Comparison of ENCODE assay signal across 11 cellular contexts in genomic region chr5:123455095-123455494, GRCh38. TPM values are rescaled to one million over a fixed set of nuclear protein-coding genes. Genes with fewer than 3 reads are reported as not detected.
DNase-seq lines count a peak whose midpoint lies in the region; ATAC-seq and TF ChIP-seq lines count a peak whose summit lies in the region.
"Had no signal": no experiment of that assay in that cellular context is flagged by ENCODE, and none has a peak within 500 bp of the region (broad histone marks: within the 10 kb centered on the region; RNA-seq: fewer than 3 reads in every experiment).

No MANE protein-coding gene starts in this region.

- no peaks in the 10 kb centered on the region for H4K20me1 ChIP-seq in smooth muscle cell (ENCODE audit: low read depth)

- H3K36me3 ChIP-seq in smooth muscle cell (ENCODE audit: low read depth) (no peaks in the 10 kb centered on the region), ascending aorta (no peaks in the 10 kb centered on the region)
- H3K36me3 ChIP-seq: pancreas had no signal

- TF ChIP-seq CTCF in smooth muscle cell (IDR thresholded peaks at IDR 0.05; ENCODE audit: borderline replicate concordance, insufficient read depth, poor library complexity, severe bottlenecking) (no peak), ascending aorta (IDR thresholded peaks at IDR 0.05) (no peak)

- intact Hi-C loops in left ventricle myocardium superior (cut with micrococcal nuclease) (no loop called here), Right ventricle myocardium inferior (cut with DNase I) (no loop called here), ascending aorta (cut with DNase I) (no loop called here)

- H3F3A ChIP-seq in smooth muscle cell (ENCODE audit: low read depth), result no peaks in the 10 kb centered on the region

- DNase-seq in left ventricle myocardium superior (no peak), Right ventricle myocardium inferior (ENCODE audit: missing footprints) (no peak), smooth muscle cell (lab: John Stamatoyannopoulos, UW; ENCODE audit: unreplicated experiment) (no peak), SIG-M5 treated with dmso at 0.1 percent for 504 hours (lab: John Stamatoyannopoulos, UW; ENCODE audit: unreplicated experiment) (no peak), amniotic stem cell (lab: John Stamatoyannopoulos, UW) (no peak), ascending aorta (ENCODE audit: low spot score in 2 of 2) (no peak)
- DNase-seq: NCI-H2227 treated with DMSO at 0.1 percent for 48 hours, pancreas, Right ventricle myocardium superior had no signal

- WGBS in smooth muscle cell (ENCODE audit: low lambda C conversion rate), result 65% methylated on average over 3 of the region's 3 CpGs

- H3K4me1 ChIP-seq in smooth muscle cell (ENCODE audit: low read depth), result no peaks in the 10 kb centered on the region
- H3K4me1 ChIP-seq in ascending aorta, result no peaks in the 10 kb centered on the region

- H3K27ac ChIP-seq in smooth muscle cell (ENCODE audit: low read depth), result no peak overlapping the region
- no peak overlapping the region for H3K27ac ChIP-seq in ascending aorta
- H3K27ac ChIP-seq: pancreas had no signal

- H3K4me2 ChIP-seq in smooth muscle cell, result peak overlapping the region; percentile 9

- no peaks in the 10 kb centered on the region for H3K79me2 ChIP-seq in smooth muscle cell (ENCODE audit: low read depth)

- H3K9me3 ChIP-seq in smooth muscle cell (replicated peaks; ENCODE audit: low read depth) (no peaks in the 10 kb centered on the region), ascending aorta (no peaks in the 10 kb centered on the region)
- H3K9me3 ChIP-seq: pancreas had no signal

- H2AFZ ChIP-seq in smooth muscle cell (ENCODE audit: low read depth), result peak overlapping the region; percentile 61

- H3K27me3 ChIP-seq in smooth muscle cell (ENCODE audit: low read depth) (no peaks in the 10 kb centered on the region), ascending aorta (no peaks in the 10 kb centered on the region)
- H3K27me3 ChIP-seq: pancreas had no signal

- no peak overlapping the region for H3K9ac ChIP-seq in smooth muscle cell (ENCODE audit: low read depth)

- H3K4me3 ChIP-seq in smooth muscle cell, result no peak overlapping the region
- H3K4me3 ChIP-seq in ascending aorta, result no peak overlapping the region
- H3K4me3 ChIP-seq: pancreas had no signal

- ATAC-seq in left ventricle myocardium superior (peak; percentile 25), Right ventricle myocardium inferior (no peak), HG02678 (IDR thresholded peaks at IDR 0.05; ENCODE audit: unreplicated experiment) (peak; percentile 36), HG03520 (IDR thresholded peaks at IDR 0.05; ENCODE audit: unreplicated experiment) (peak; percentile 57)
- ATAC-seq: pancreas had no signal

RNA-seq across cellular contexts. Expression of gene CEP120, which starts 31.9 kb away (rescaled TPM):
- 10.6 TPM for total RNA-seq in left ventricle myocardium superior
- 12.0 TPM for total RNA-seq in Right ventricle myocardium inferior
- 26.1 and 30.2 TPM in 2 replicates for total RNA-seq in smooth muscle cell
- 6.5 and 10.5 TPM in 2 replicates for polyA plus RNA-seq in smooth muscle cell
- total RNA-seq in ascending aorta, result 11.6 TPM

RNA-seq across cellular contexts. Expression of gene CSNK1G3, which starts 56.9 kb away (rescaled TPM):
- total RNA-seq in left ventricle myocardium superior, result 21.2 TPM
- total RNA-seq in Right ventricle myocardium inferior, result 20.6 TPM
- total RNA-seq in smooth muscle cell, result 68.3 and 72.9 TPM in 2 replicates
- polyA plus RNA-seq in smooth muscle cell, result 25.9 and 32.6 TPM in 2 replicates
- 28.5 TPM for total RNA-seq in ascending aorta
